ENCODE assay signal across 19 cellular contexts in the genomic region with DNA sequence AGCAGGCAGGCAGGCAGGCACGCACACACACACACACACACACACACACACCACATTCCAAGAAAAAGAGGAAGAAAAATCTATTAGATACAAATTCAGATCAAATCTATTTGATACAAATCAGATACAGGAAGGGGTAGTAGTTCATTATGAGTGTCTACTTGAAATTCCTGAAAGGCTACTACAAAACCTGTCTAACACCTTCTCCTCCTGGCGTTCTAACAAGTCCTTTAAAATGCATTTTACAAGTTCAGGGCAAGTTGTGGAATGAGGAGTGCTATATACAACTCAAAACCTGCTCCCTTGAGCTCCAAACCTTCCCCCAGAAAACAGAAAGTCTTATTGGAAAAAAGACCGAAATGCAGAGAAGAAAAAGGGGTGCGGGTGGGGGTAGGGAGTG. TPM values are rescaled to one million over a fixed set of nuclear protein-coding genes. Genes with fewer than 3 reads are reported as not detected.
A peak's percentile ranks its signal among the peaks of the same experiment; 100 is the strongest.
DNase-seq lines count a peak whose midpoint lies in the region; ATAC-seq and TF ChIP-seq lines count a peak whose summit lies in the region.
"Had no signal": no experiment of that assay in that cellular context is flagged by ENCODE, and none has a peak within 500 bp of the region (broad histone marks: within the 10 kb centered on the region; RNA-seq: fewer than 3 reads in every experiment).

No MANE protein-coding gene starts in this region.

- H2BK15ac ChIP-seq in mesendoderm (replicated peaks; ENCODE audit: low read depth): no peak overlapping the region

- H3K4me1 Mint-ChIP-seq in Calu3 (ENCODE audit: low read depth, unreplicated experiment) (no peaks in the 10 kb centered on the region), progenitor cell of endocrine pancreas (ENCODE audit: low read depth) (peaks cover 3% of the 10 kb centered on the region), CD14-positive monocyte (peaks cover 5% of the 10 kb centered on the region)

- BruUV-seq in Calu3 (replicated peaks; lab: Mats Ljungman, UMichigan): TSS peak; percentile 66

- H3K9me3 ChIP-seq in OCI-LY3 (ENCODE audit: insufficient read depth, low read length): no peaks in the 10 kb centered on the region
- H3K9me3 ChIP-seq: ascending aorta, testis had no signal

- no peaks in the 10 kb centered on the region for H3K79me2 ChIP-seq in OCI-LY3 (ENCODE audit: low read length)
- peaks cover 2% of the 10 kb centered on the region for H3K79me2 ChIP-seq in mesendoderm (ENCODE audit: control insufficient read depth, insufficient read depth, low read length)

- H3K23ac ChIP-seq in mesendoderm (ENCODE audit: low read length): no peak overlapping the region

- H4K20me1 ChIP-seq in OCI-LY3 (ENCODE audit: insufficient read depth, low read length): no peaks in the 10 kb centered on the region

- peak overlapping the region; percentile 35 for H3K18ac ChIP-seq in mesendoderm (ENCODE audit: low read length)

- no peak overlapping the region for H3K27ac ChIP-seq in OCI-LY3 (ENCODE audit: low read length)
- no peak overlapping the region for H3K27ac ChIP-seq in mesendoderm (ENCODE audit: low read depth, low read length)
- H3K27ac ChIP-seq: ascending aorta, gastroesophageal sphincter, testis had no signal

- H3K27me3 ChIP-seq in OCI-LY3 (ENCODE audit: low read depth, low read length): no peaks in the 10 kb centered on the region; the same call in 1 of the 2 replicates
- no peaks in the 10 kb centered on the region for H3K27me3 ChIP-seq in mesendoderm (ENCODE audit: insufficient read depth, low read length, poor library complexity)
- H3K27me3 ChIP-seq: ascending aorta, gastroesophageal sphincter, testis had no signal

- H3K4me2 ChIP-seq in OCI-LY3 (ENCODE audit: low read length) (peak overlapping the region; percentile 29; the same call in 1 of the 2 replicates), mesendoderm (ENCODE audit: low read length) (no peak overlapping the region)

- no peak overlapping the region for H3K4me3 ChIP-seq in OCI-LY3 (ENCODE audit: low read length)
- peak overlapping the region; percentile 49 for H3K4me3 ChIP-seq in epithelial cell of esophagus (ENCODE audit: low read length)
- H3K4me3 ChIP-seq in mesendoderm (ENCODE audit: low read length): no peak overlapping the region
- H3K4me3 ChIP-seq: ascending aorta, gastroesophageal sphincter, testis had no signal

- H3K27me3 Mint-ChIP-seq in Calu3 (ENCODE audit: unreplicated experiment): no peaks in the 10 kb centered on the region
- no peaks in the 10 kb centered on the region for H3K27me3 Mint-ChIP-seq in progenitor cell of endocrine pancreas
- no peaks in the 10 kb centered on the region for H3K27me3 Mint-ChIP-seq in CD14-positive monocyte (ENCODE audit: low read depth in 3 of 3)
- H3K27me3 Mint-ChIP-seq: natural killer cell treated with Interleukin-12 subunit alpha and Interleukin-12 subunit beta and Interleukin-15 and Interleukin-18, amount 100 ng/mL, for 72 hours had no signal

- DNase-seq in Calu3: peak; percentile 4
- DNase-seq in epithelial cell of esophagus (ENCODE audit: low read depth): peak; percentile 87
- DNase-seq in mesendoderm: peak; percentile 65
- DNase-seq in progenitor cell of endocrine pancreas (ENCODE audit: low spot score, unreplicated experiment): no peak
- DNase-seq in germinal center (ENCODE audit: low spot score): no peak
- DNase-seq in CD14-positive monocyte (ENCODE audit: low spot score): no peak
- DNase-seq: activated CD4-positive, alpha-beta T cell treated with anti-CD3 and anti-CD28 coated beads, Interleukin-2, amount 50 U/mL, for 4 hours; activated naive CD4-positive, alpha-beta T cell treated with anti-CD3 and anti-CD28 coated beads, Interleukin-2, amount 50 U/mL, for 16 hours; IMR-90; NCI-H187; Right ventricle myocardium superior; T-helper 1 cell; testis had no signal

- ATAC-seq in GM19397 (IDR thresholded peaks at IDR 0.05; ENCODE audit: unreplicated experiment): no peak
- ATAC-seq: gastroesophageal sphincter had no signal

- no peak overlapping the region for H4K5ac ChIP-seq in mesendoderm (ENCODE audit: low read length)

- H2AFZ ChIP-seq in OCI-LY3 (ENCODE audit: low read depth, low read length): 0 out of 2 replicates have a peak overlapping the region, but pooled peaks have one; percentile 39

- TF ChIP-seq CTCF in Calu3 (IDR thresholded peaks at IDR 0.05; ENCODE audit: unreplicated experiment) (no peak), OCI-LY3 (IDR thresholded peaks at IDR 0.05; ENCODE audit: low read depth, low read length) (no peak), epithelial cell of esophagus (IDR thresholded peaks at IDR 0.05; ENCODE audit: insufficient read depth, low read depth, low read length, missing control alignments) (no peak), progenitor cell of endocrine pancreas (IDR thresholded peaks at IDR 0.05; ENCODE audit: unreplicated experiment) (no peak), CD14-positive monocyte (IDR thresholded peaks at IDR 0.05) (no peak)

- H2BK5ac ChIP-seq in mesendoderm (ENCODE audit: low read length): no peak overlapping the region

- H3K36me3 ChIP-seq in OCI-LY3 (replicated peaks; ENCODE audit: low read depth, low read length) (no peaks in the 10 kb centered on the region), mesendoderm (ENCODE audit: control insufficient read depth, insufficient read depth, low read length) (no peaks in the 10 kb centered on the region)
- H3K36me3 ChIP-seq: ascending aorta, gastroesophageal sphincter had no signal

- H3K36me3 Mint-ChIP-seq in Calu3 (ENCODE audit: insufficient read depth, unreplicated experiment) (no peaks in the 10 kb centered on the region), progenitor cell of endocrine pancreas (ENCODE audit: insufficient read depth) (peaks cover 8% of the 10 kb centered on the region), CD14-positive monocyte (no peaks in the 10 kb centered on the region)

- H3K27ac Mint-ChIP-seq in Calu3 (ENCODE audit: unreplicated experiment) (no peak overlapping the region), progenitor cell of endocrine pancreas (no peak overlapping the region), CD14-positive monocyte (no peak overlapping the region)
- H3K27ac Mint-ChIP-seq: natural killer cell treated with Interleukin-12 subunit alpha and Interleukin-12 subunit beta and Interleukin-15 and Interleukin-18, amount 100 ng/mL, for 72 hours had no signal

- intact Hi-C loops in Calu3 (cut with micrococcal nuclease; ENCODE audit: unreplicated experiment) (loop anchor here (2.0 to 5.0 kb wide), 3 partner anchors 49 to 141 kb away; no protein-coding TSS in a partner anchor), CD14-positive monocyte (cut with micrococcal nuclease) (no loop called here)

- H3K79me1 ChIP-seq in mesendoderm (ENCODE audit: low read length): peaks cover 4% of the 10 kb centered on the region

- CTCF ChIA-PET in Calu3 (lab: Charles Lee): interaction anchor here (0.7 kb wide), 1 partner anchor 185 kb away, joined by 3 read pairs; no protein-coding TSS in a partner anchor

- H3K4me1 ChIP-seq in OCI-LY3 (ENCODE audit: low read length) (peaks cover 12% of the 10 kb centered on the region), mesendoderm (ENCODE audit: control insufficient read depth, low read depth, low read length) (peaks cover 5% of the 10 kb centered on the region)
- H3K4me1 ChIP-seq: ascending aorta, testis had no signal

- H3K9ac ChIP-seq in OCI-LY3 (ENCODE audit: low read length) (no peak overlapping the region), mesendoderm (ENCODE audit: low read length) (no peak overlapping the region)

- no peak overlapping the region for H3K4ac ChIP-seq in mesendoderm (ENCODE audit: low read depth, low read length)

- H4K8ac ChIP-seq in mesendoderm (ENCODE audit: low read depth, low read length): no peak overlapping the region

- peak overlapping the region; percentile 36 for H3K56ac ChIP-seq in mesendoderm (ENCODE audit: low read length)

- no peak overlapping the region for H2BK120ac ChIP-seq in mesendoderm (ENCODE audit: low read depth, low read length)

- H3K9me3 Mint-ChIP-seq in Calu3 (ENCODE audit: low read depth, unreplicated experiment) (no peaks in the 10 kb centered on the region), progenitor cell of endocrine pancreas (ENCODE audit: low read depth) (peaks cover 10% of the 10 kb centered on the region), CD14-positive monocyte (peaks cover 0 to 7% (median 2%) of the 10 kb centered on the region in 7 donors)

- no peak overlapping the region for H2AK5ac ChIP-seq in mesendoderm (ENCODE audit: low read length)

- H3K4me3 Mint-ChIP-seq in Calu3 (ENCODE audit: low read depth, unreplicated experiment) (no peak overlapping the region), progenitor cell of endocrine pancreas (ENCODE audit: low read depth) (no peak overlapping the region), CD14-positive monocyte (no peak overlapping the region)
- H3K4me3 Mint-ChIP-seq: activated T-cell treated with anti-CD3 and anti-CD28 coated beads, Interleukin-2, amount 50 U/mL, for 4 hours; natural killer cell treated with Interleukin-12 subunit alpha and Interleukin-12 subunit beta and Interleukin-15 and Interleukin-18, amount 100 ng/mL, for 72 hours had no signal

- no CpG with 5 or more reads among the region's 4 CpGs for WGBS in mesendoderm (ENCODE audit: extremely low coverage, insufficient coverage, low lambda C conversion rate)

RNA-seq across cellular contexts. Expression of a gene that starts 0.5 kb away (rescaled TPM):
- total RNA-seq in Calu3 (2022) (40.1 and 46.0 TPM in 2 replicates), progenitor cell of endocrine pancreas (42.3 and 48.0 TPM in 2 replicates)
- polyA plus RNA-seq in mesendoderm (2013, experiment 1 of 2): 6.1 TPM
- polyA plus RNA-seq in mesendoderm (2013, experiment 2 of 2): 6.3 TPM
- polyA plus RNA-seq in CD14-positive monocyte: under 1 TPM; 0.13 to 0.72 TPM

Comparison
In these comparisons a context has a peak if more than half of its experiments do, and no peak if none do; other contexts are left out.
1. DNase-seq: peak in Calu3 (single experiment), epithelial cell of esophagus (single experiment) and mesendoderm (single experiment); none in progenitor cell of endocrine pancreas (single experiment), germinal center (single experiment) and CD14-positive monocyte (single experiment).